10 cellular contexts compared by ENCODE assay signal in genomic region chr20:33679758-33680485, GRCh38. TPM values are rescaled to one million over a fixed set of nuclear protein-coding genes. Genes with fewer than 3 reads are reported as not detected.
DNase-seq lines count a peak whose midpoint lies in the region; ATAC-seq, FAIRE-seq and TF ChIP-seq lines count a peak whose summit lies in the region.
"Had no signal": no experiment of that assay in that cellular context is flagged by ENCODE, and none has a peak within 500 bp of the region (broad histone marks: within the 10 kb centered on the region; RNA-seq: fewer than 3 reads in every experiment).

No MANE protein-coding gene starts in this region.

- peak; percentile 83 for FAIRE-seq in GM12891 (lab: Jason Lieb, UNC)
- no peak for FAIRE-seq in kidney (lab: Jason Lieb, UNC)

- H3K9me3 ChIP-seq in Peyer's patch (no peaks in the 10 kb centered on the region), kidney (ENCODE audit: control insufficient read depth in 1 of 2, low read length in 2 of 2) (no peaks in the 10 kb centered on the region), left ventricle myocardium inferior (replicated peaks) (no peaks in the 10 kb centered on the region)

- H3K27ac ChIP-seq in Peyer's patch = peak overlapping the region in 2 of 4 donors; percentile 6 to 60
- H3K27ac ChIP-seq in kidney (ENCODE audit: low read depth in 2 of 2, low read length in 2 of 2) = no peak overlapping the region
- no peak overlapping the region for H3K27ac ChIP-seq in left ventricle myocardium inferior (replicated peaks)

- TF ChIP-seq CTCF in Peyer's patch (IDR thresholded peaks at IDR 0.05) = no peak
- TF ChIP-seq CTCF in kidney (IDR thresholded peaks at IDR 0.05; ENCODE audit: borderline replicate concordance, extremely low read depth, insufficient read depth) = no peak
- no peak for TF ChIP-seq CTCF in left ventricle myocardium inferior (IDR thresholded peaks at IDR 0.05; ENCODE audit: borderline replicate concordance)

- H3K36me3 ChIP-seq in Peyer's patch (no peaks in the 10 kb centered on the region), kidney (ENCODE audit: control insufficient read depth in 1 of 2, insufficient read depth in 2 of 2, low read length in 2 of 2) (no peaks in the 10 kb centered on the region), left ventricle myocardium inferior (no peaks in the 10 kb centered on the region)

- ATAC-seq in GM21381 (IDR thresholded peaks at IDR 0.05; ENCODE audit: unreplicated experiment) (peak; percentile 61), HG03159 (IDR thresholded peaks at IDR 0.05; ENCODE audit: unreplicated experiment) (no peak)

- intact Hi-C loops in kidney (cut with DNase I) (no loop called here), left ventricle myocardium inferior (cut with micrococcal nuclease) (no loop called here)

- H3K27me3 ChIP-seq in Peyer's patch (no peaks in the 10 kb centered on the region), left ventricle myocardium inferior (ENCODE audit: low read depth) (no peaks in the 10 kb centered on the region)

- peak; percentile 78 for DNase-seq in GM12891 (ENCODE audit: insufficient read length, low spot score)
- peak in 2 of 3 donors; percentile 83 to 89 for DNase-seq in Peyer's patch
- DNase-seq in kidney = peak; percentile 66
- DNase-seq in occipital lobe (lab: John Stamatoyannopoulos, UW) = no peak
- no peak for DNase-seq in left ventricle myocardium inferior
- no peak for DNase-seq in iPS-NIHi7 (ENCODE audit: extremely low spot score)
- DNase-seq: NCI-H69 had no signal

- no peak overlapping the region for H3K4me3 ChIP-seq in Peyer's patch
- no peak overlapping the region for H3K4me3 ChIP-seq in kidney (ENCODE audit: low read length in 2 of 2)
- no peak overlapping the region for H3K4me3 ChIP-seq in left ventricle myocardium inferior

- H3K4me1 ChIP-seq in Peyer's patch (peaks cover 0 to 19% (median 14%) of the 10 kb centered on the region in 4 donors), kidney (ENCODE audit: control insufficient read depth in 1 of 2, insufficient read depth in 1 of 2, low read depth in 1 of 2, low read length in 2 of 2) (peaks cover 0 to 4% of the 10 kb centered on the region in 2 donors), left ventricle myocardium inferior (peaks cover 17% of the 10 kb centered on the region)

- no peak overlapping the region for H3K9ac ChIP-seq in kidney (ENCODE audit: low read length in 2 of 2)

- 0 out of 2 replicates have a peak, but pooled peaks have one; percentile 20 for TF ChIP-seq POLR2A in GM12891 (IDR thresholded peaks at IDR 0.05; ENCODE audit: low read depth, low read length)
- TF ChIP-seq POLR2A in Peyer's patch (IDR thresholded peaks at IDR 0.05) = no peak

TF ChIP-seq in GM12891, 5 proteins besides CTCF, POLR2A, EP300 and RAD21:
- TF ChIP-seq TAF1 (IDR thresholded peaks at IDR 0.05; ENCODE audit: low read depth, low read length) (no peak), PAX5 (IDR thresholded peaks at IDR 0.05; ENCODE audit: insufficient read depth, low read length, severe bottlenecking) (no peak), POLR2AphosphoS5 (IDR thresholded peaks at IDR 0.05; ENCODE audit: low read depth, low read length) (peak; percentile 51; the same call in 1 of the 2 replicates), POU2F2 (IDR thresholded peaks at IDR 0.05; ENCODE audit: low read depth, low read length) (0 out of 2 replicates have a peak, but pooled peaks have one; percentile 52), SPI1 (IDR thresholded peaks at IDR 0.05; ENCODE audit: low read depth, low read length) (no peak)

RNA-seq across cellular contexts. Expression of gene NECAB3, which starts 5.7 kb away (rescaled TPM):
- 6.2 TPM for polyA plus RNA-seq in GM12891 (2012; ENCODE audit: low read depth, missing spikeins)
- total RNA-seq in Peyer's patch (100 to 1,000 TPM in 3 of 4 donors, 10 to 100 TPM in 1; 77.1 to 146 (median 110) TPM), kidney (19.7 TPM), occipital lobe (27.8 TPM), left ventricle myocardium inferior (81.3 TPM)
- polyA plus RNA-seq in kidney (ENCODE audit: insufficient read depth, low read depth, low replicate concordance) = 35.6 TPM

RNA-seq across cellular contexts. Expression of gene E2F1, which starts 6.3 kb away (rescaled TPM):
- polyA plus RNA-seq in GM12891 (2012; ENCODE audit: low read depth, missing spikeins) = 20.6 TPM
- 10 to 100 TPM in 1 of 4 donors, 1 to 10 TPM in 3; 2.1 to 32.2 (median 4.9) TPM for total RNA-seq in Peyer's patch
- 1.5 TPM for total RNA-seq in kidney
- 0.90 TPM for polyA plus RNA-seq in kidney (ENCODE audit: insufficient read depth, low read depth, low replicate concordance)
- total RNA-seq in occipital lobe = 2.2 TPM
- 1.2 TPM for total RNA-seq in left ventricle myocardium inferior

RNA-seq across cellular contexts. Expression of gene ACTL10, which starts 13.2 kb away (rescaled TPM):
- 0.46 TPM for polyA plus RNA-seq in GM12891 (2012; ENCODE audit: low read depth, missing spikeins)
- total RNA-seq in Peyer's patch (1 to 10 TPM in 3 of 4 donors, not detected in 1; 1.2 to 3.1 (median 2.5) TPM), kidney (3.0 TPM), occipital lobe (1.1 TPM), left ventricle myocardium inferior (0.22 TPM)
- 1.7 TPM for polyA plus RNA-seq in kidney (ENCODE audit: insufficient read depth, low read depth, low replicate concordance)

RNA-seq across cellular contexts. Expression of gene C20orf144, which starts 17.8 kb away (rescaled TPM):
- polyA plus RNA-seq in GM12891 (2012; ENCODE audit: low read depth, missing spikeins) = 0.06 TPM
- total RNA-seq in Peyer's patch (not detected), kidney (0.16 TPM), occipital lobe (not detected), left ventricle myocardium inferior (not detected)
- not detected for polyA plus RNA-seq in kidney (ENCODE audit: insufficient read depth, low read depth, low replicate concordance)
- total RNA-seq: Daoy had no signal

RNA-seq across cellular contexts. Expression of gene PXMP4, which starts 40.2 kb away (rescaled TPM):
- 6.0 TPM for polyA plus RNA-seq in GM12891 (2012; ENCODE audit: low read depth, missing spikeins)
- total RNA-seq in Peyer's patch (10 to 100 TPM in 2 of 4 donors, 1 to 10 TPM in 1, under 1 TPM in 1; 0.83 to 15.3 (median 8.1) TPM), kidney (11.6 TPM), occipital lobe (12.5 TPM), left ventricle myocardium inferior (13.5 TPM)
- 9.8 TPM for polyA plus RNA-seq in kidney (ENCODE audit: insufficient read depth, low read depth, low replicate concordance)

Comparison
In these comparisons a context has a peak if more than half of its experiments do, and no peak if none do; other contexts are left out.
1. DNase-seq: peak in GM12891 (single experiment), Peyer's patch (2 of 3) and kidney (single experiment); none in occipital lobe (single experiment), left ventricle myocardium inferior (single experiment) and iPS-NIHi7 (single experiment).